21 cellular contexts compared by ENCODE assay signal in the genomic region with DNA sequence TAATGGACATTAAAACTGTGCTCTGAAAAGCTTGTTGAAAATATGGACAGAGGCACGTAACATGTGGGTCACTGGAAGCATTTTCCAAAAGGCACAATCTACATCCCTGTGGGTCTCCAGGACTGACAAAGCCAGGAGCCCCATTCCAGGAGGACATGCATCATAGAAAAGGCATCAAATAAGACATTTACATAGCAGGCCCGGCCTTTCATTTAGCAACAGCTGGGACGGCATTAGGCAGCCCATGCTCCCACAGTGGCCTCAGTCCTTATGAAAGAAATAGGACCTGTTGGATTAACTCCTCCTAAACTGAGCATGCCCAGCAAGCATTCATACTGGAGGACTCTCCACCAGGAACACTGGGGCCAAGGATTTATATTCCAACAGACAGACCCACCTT.
"Had no signal": no experiment of that assay in that cellular context is flagged by ENCODE, and none has a peak within 500 bp of the region (broad histone marks: within the 10 kb centered on the region; RNA-seq: fewer than 3 reads in every experiment).

No MANE protein-coding gene starts in this region.

- ATAC-seq: activated CD8-positive, alpha-beta T cell treated with anti-CD3 and anti-CD28 coated beads for 36 hours; activated T-cell treated with anti-CD3 and anti-CD28 coated beads, Interleukin-2, amount 50 U/mL, for 4 hours; activated T-helper 17 cell treated with anti-CD3 and anti-CD28 coated beads, Interleukin-2, amount 50 U/mL, for 72 hours had no signal

- H3K4me3 ChIP-seq: adrenal gland, ascending aorta, left ventricle myocardium inferior, right atrium auricular region, thoracic aorta, vagina had no signal

- H3K36me3 ChIP-seq: adrenal gland, ascending aorta, left ventricle myocardium inferior, right atrium auricular region, thoracic aorta, vagina had no signal

- DNase-seq: activated B cell treated with CpG ODN at 0.5 μM for 24 hours; activated CD4-positive, alpha-beta T cell treated with anti-CD3 and anti-CD28 coated beads, Interleukin-2, amount 50 U/mL, for 1 hour; activated CD8-positive, alpha-beta T cell treated with anti-CD3 and anti-CD28 coated beads for 36 hours; activated naive CD4-positive, alpha-beta T cell treated with Interleukin-2 at 50 U/mL for 16 hours; activated naive CD8-positive, alpha-beta T cell treated with anti-CD3 and anti-CD28 coated beads for 36 hours; activated T-cell treated with anti-CD3 and anti-CD28 coated beads, Interleukin-2, amount 50 U/mL, for 4 hours; adrenal gland; caudate nucleus; left ventricle myocardium inferior; naive B cell; nucleus accumbens; stimulated activated CD4-positive, alpha-beta T cell treated with anti-CD3 and anti-CD28 coated beads, Interleukin-4, amount 100 ng/mL, for 1 hour; T-helper 1 cell; trophoblast cell had no signal

- H3K4me1 ChIP-seq: adrenal gland, ascending aorta, left ventricle myocardium inferior, right atrium auricular region, vagina had no signal

- H3K9me3 ChIP-seq: adrenal gland, ascending aorta, right atrium auricular region, thoracic aorta, vagina had no signal

- H3K27ac ChIP-seq: adrenal gland, ascending aorta, left ventricle myocardium inferior, right atrium auricular region, thoracic aorta, vagina had no signal

- H3K27me3 ChIP-seq: adrenal gland, ascending aorta, vagina had no signal

- FAIRE-seq: endothelial cell of umbilical vein, islet of Langerhans had no signal
